Comparison of ENCODE assay signal across 1 cellular context in the genomic region with DNA sequence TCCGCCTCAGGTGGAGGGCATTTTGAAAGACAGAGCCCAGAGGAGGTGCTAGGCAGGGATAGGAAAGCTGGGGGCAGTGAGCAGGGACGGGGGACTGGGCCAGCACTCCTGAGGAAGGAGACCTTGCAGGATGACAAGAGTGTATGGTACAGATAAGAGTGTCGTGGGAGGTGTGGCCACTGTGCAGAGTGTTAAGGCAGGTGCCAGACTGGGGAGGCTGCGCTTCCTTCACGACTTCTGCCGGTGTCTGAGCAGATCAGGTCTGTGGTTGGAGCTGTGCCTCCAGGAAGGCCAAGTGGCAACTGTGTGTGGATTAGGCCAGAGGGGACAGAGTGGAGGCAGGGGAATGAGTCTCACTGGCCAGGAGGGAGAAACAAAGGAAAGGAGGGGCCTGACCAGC.
TF ChIP-seq lines count a peak whose summit lies in the region.

No MANE protein-coding gene starts in this region.

TF ChIP-seq in SK-N-SH treated with all-trans-retinoic acid at 6 μM for 48 hours, 23 proteins besides CTCF, POLR2A, EP300 and RAD21 (continued from another document):
- TF ChIP-seq ZC3H10 (CRISPR knock-in tag; IDR thresholded peaks at IDR 0.05): no peak
- TF ChIP-seq CSDC2 (CRISPR knock-in tag; IDR thresholded peaks at IDR 0.05): no peak
- no peak for TF ChIP-seq ISL1 (CRISPR knock-in tag; IDR thresholded peaks at IDR 0.05)
